In the genomic region with DNA sequence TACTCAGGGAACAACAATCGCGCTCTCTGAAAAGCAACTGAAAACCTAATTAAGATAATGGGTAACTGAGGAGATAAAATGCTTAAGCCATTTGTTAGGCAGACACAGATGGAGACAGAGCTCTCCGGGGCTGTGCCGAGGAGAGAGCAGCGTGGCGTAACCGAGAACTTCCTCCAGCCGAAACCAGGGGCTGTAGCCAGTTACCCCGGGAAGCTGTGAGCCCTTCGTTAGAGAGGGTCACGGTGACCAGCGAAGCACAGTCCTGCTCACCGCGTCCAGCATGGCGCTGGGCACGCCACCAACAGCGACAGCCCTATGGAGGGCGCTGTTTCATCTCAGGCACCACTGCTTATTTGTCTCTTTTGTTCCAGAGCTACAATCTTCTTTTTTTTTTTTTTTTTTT, we compare ENCODE assay signal across 1 cellular context.
TF ChIP-seq lines count a peak whose summit lies in the region.

No MANE protein-coding gene starts in this region.

TF ChIP-seq in HCT116, 20 proteins besides CTCF, POLR2A, EP300 and RAD21 (continued from another document):
- TF ChIP-seq, protein P1, sequence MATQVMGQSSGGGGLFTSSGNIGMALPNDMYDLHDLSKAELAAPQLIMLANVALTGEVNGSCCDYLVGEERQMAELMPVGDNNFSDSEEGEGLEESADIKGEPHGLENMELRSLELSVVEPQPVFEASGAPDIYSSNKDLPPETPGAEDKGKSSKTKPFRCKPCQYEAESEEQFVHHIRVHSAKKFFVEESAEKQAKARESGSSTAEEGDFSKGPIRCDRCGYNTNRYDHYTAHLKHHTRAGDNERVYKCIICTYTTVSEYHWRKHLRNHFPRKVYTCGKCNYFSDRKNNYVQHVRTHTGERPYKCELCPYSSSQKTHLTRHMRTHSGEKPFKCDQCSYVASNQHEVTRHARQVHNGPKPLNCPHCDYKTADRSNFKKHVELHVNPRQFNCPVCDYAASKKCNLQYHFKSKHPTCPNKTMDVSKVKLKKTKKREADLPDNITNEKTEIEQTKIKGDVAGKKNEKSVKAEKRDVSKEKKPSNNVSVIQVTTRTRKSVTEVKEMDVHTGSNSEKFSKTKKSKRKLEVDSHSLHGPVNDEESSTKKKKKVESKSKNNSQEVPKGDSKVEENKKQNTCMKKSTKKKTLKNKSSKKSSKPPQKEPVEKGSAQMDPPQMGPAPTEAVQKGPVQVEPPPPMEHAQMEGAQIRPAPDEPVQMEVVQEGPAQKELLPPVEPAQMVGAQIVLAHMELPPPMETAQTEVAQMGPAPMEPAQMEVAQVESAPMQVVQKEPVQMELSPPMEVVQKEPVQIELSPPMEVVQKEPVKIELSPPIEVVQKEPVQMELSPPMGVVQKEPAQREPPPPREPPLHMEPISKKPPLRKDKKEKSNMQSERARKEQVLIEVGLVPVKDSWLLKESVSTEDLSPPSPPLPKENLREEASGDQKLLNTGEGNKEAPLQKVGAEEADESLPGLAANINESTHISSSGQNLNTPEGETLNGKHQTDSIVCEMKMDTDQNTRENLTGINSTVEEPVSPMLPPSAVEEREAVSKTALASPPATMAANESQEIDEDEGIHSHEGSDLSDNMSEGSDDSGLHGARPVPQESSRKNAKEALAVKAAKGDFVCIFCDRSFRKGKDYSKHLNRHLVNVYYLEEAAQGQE (IDR thresholded peaks at IDR 0.05; ENCODE audit: low read depth), result no peak
- TF ChIP-seq SP1 (IDR thresholded peaks at IDR 0.05; ENCODE audit: low read depth) (no peak), CBX3 (IDR thresholded peaks at IDR 0.05; ENCODE audit: low read depth) (no peak), EZH2phosphoT487 (IDR thresholded peaks at IDR 0.05; ENCODE audit: borderline replicate concordance) (no peak), CEBPB (IDR thresholded peaks at IDR 0.05; ENCODE audit: low read depth) (no peak), ZNF274 (IDR thresholded peaks at IDR 0.05; ENCODE audit: low read depth, low read length) (no peak), EGR1 (IDR thresholded peaks at IDR 0.05; ENCODE audit: low read depth) (no peak), JUND (IDR thresholded peaks at IDR 0.05) (no peak), TCF7L2 (IDR thresholded peaks at IDR 0.05; ENCODE audit: borderline replicate concordance, extremely low read depth, insufficient read depth, insufficient read length) (no peak), EZH2 (IDR thresholded peaks at IDR 0.05) (no peak)
- TF ChIP-seq, protein P2, sequence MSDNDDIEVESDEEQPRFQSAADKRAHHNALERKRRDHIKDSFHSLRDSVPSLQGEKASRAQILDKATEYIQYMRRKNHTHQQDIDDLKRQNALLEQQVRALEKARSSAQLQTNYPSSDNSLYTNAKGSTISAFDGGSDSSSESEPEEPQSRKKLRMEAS (IDR thresholded peaks at IDR 0.05), result no peak
- TF ChIP-seq, protein P3, sequence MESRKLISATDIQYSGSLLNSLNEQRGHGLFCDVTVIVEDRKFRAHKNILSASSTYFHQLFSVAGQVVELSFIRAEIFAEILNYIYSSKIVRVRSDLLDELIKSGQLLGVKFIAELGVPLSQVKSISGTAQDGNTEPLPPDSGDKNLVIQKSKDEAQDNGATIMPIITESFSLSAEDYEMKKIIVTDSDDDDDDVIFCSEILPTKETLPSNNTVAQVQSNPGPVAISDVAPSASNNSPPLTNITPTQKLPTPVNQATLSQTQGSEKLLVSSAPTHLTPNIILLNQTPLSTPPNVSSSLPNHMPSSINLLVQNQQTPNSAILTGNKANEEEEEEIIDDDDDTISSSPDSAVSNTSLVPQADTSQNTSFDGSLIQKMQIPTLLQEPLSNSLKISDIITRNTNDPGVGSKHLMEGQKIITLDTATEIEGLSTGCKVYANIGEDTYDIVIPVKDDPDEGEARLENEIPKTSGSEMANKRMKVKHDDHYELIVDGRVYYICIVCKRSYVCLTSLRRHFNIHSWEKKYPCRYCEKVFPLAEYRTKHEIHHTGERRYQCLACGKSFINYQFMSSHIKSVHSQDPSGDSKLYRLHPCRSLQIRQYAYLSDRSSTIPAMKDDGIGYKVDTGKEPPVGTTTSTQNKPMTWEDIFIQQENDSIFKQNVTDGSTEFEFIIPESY (IDR thresholded peaks at IDR 0.05; ENCODE audit: extremely low read depth, insufficient replicate concordance, low read length), result no peak
